ENCODE assay signal across 26 cellular contexts in genomic region chr4:3306465-3306864, GRCh38. TPM values are rescaled to one million over a fixed set of nuclear protein-coding genes. Genes with fewer than 3 reads are reported as not detected.
DNase-seq lines count a peak whose midpoint lies in the region; ATAC-seq, FAIRE-seq and TF ChIP-seq lines count a peak whose summit lies in the region.
"Had no signal": no experiment of that assay in that cellular context is flagged by ENCODE, and none has a peak within 500 bp of the region (broad histone marks: within the 10 kb centered on the region; RNA-seq: fewer than 3 reads in every experiment).

No MANE protein-coding gene starts in this region.

- H3K27me3 Mint-ChIP-seq in activated naive CD4-positive, alpha-beta T cell treated with anti-CD3 and anti-CD28 coated beads for 36 hours (ENCODE audit: low read depth): no peaks in the 10 kb centered on the region
- H3K27me3 Mint-ChIP-seq: central memory CD8-positive, alpha-beta T cell had no signal

- TF ChIP-seq CTCF in kidney (IDR thresholded peaks at IDR 0.05; ENCODE audit: borderline replicate concordance, extremely low read depth, insufficient read depth) (no peak), stomach (IDR thresholded peaks at IDR 0.05) (no peak)

- H3K4me1 ChIP-seq in SJSA1 (replicated peaks) (peaks cover 41% of the 10 kb centered on the region), kidney (ENCODE audit: control insufficient read depth in 1 of 2, insufficient read depth in 1 of 2, low read depth in 1 of 2, low read length in 2 of 2) (peaks cover 12 to 19% of the 10 kb centered on the region in 2 donors), stomach (peaks cover 36 to 61% (median 47%) of the 10 kb centered on the region in 4 donors)

- 47 to 84% (median 82%) methylated on average over 5 to 6 of the region's 6 CpGs for WGBS in stomach, 5 donors

- DNase-seq in activated naive CD4-positive, alpha-beta T cell treated with anti-CD3 and anti-CD28 coated beads for 36 hours: no peak
- DNase-seq in activated naive CD4-positive, alpha-beta T cell (lab: John Stamatoyannopoulos, UW): no peak
- no peak for DNase-seq in SJSA1 (ENCODE audit: low read depth in 1 of 2, low spot score in 2 of 2)
- peak; percentile 32 for DNase-seq in kidney
- peak; percentile 8 for DNase-seq in stomach
- no peak for DNase-seq in COLO829 (ENCODE audit: low spot score)
- no peak for DNase-seq in H4 (ENCODE audit: low spot score)
- DNase-seq: activated CD8-positive, alpha-beta T cell treated with anti-CD3 and anti-CD28 coated beads for 36 hours; DMS79 treated with DMSO at 0.1 percent for 48 hours; GOT3; NCI-H1092 treated with DMSO at 0.1 percent for 48 hours; NCI-H2081; NCI-H524 treated with DMSO at 0.1 percent for 48 hours; SHP77 treated with DMSO at 0.1 percent for 48 hours; stimulated activated CD4-positive, alpha-beta T cell treated with anti-CD3 and anti-CD28 coated beads, Interleukin-15, amount 100 ng/mL, for 24 hours; T-helper 17 cell; upper lobe of left lung had no signal

- peak overlapping the region; percentile 71; the same call in 1 of the 2 replicates for H3K27ac ChIP-seq in SJSA1
- H3K27ac ChIP-seq in kidney (ENCODE audit: low read depth in 2 of 2, low read length in 2 of 2): no peak overlapping the region
- H3K27ac ChIP-seq in stomach: peak overlapping the region in 1 of 5 donors; percentile 62
- H3K27ac ChIP-seq: hepatocyte, neutrophil had no signal

- no peaks in the 10 kb centered on the region for H3K36me3 ChIP-seq in SJSA1
- no peaks in the 10 kb centered on the region for H3K36me3 ChIP-seq in kidney (ENCODE audit: control insufficient read depth in 1 of 2, insufficient read depth in 2 of 2, low read length in 2 of 2)
- H3K36me3 ChIP-seq in stomach: no peaks in the 10 kb centered on the region
- H3K36me3 ChIP-seq: neutrophil, upper lobe of left lung had no signal

- no peak for FAIRE-seq in kidney (lab: Jason Lieb, UNC)
- FAIRE-seq: islet of Langerhans had no signal

- H3K36me3 Mint-ChIP-seq in activated naive CD4-positive, alpha-beta T cell treated with anti-CD3 and anti-CD28 coated beads for 36 hours (ENCODE audit: low read depth): no peaks in the 10 kb centered on the region
- H3K36me3 Mint-ChIP-seq: CD8-positive, alpha-beta T cell; IgD-negative memory B cell; stimulated activated effector memory CD8-positive, alpha-beta T cell treated with anti-CD3 and anti-CD28 coated beads, Interleukin-12 subunit alpha, Interleukin-12 subunit beta, amount 100 ng/mL, for 72 hours; WTC11 had no signal

- H3K4me3 ChIP-seq in SJSA1 (no peak overlapping the region), kidney (ENCODE audit: low read length in 2 of 2) (no peak overlapping the region), stomach (no peak overlapping the region)
- H3K4me3 ChIP-seq: hepatocyte, upper lobe of left lung had no signal

- peak overlapping the region; percentile 44 for H3K27ac Mint-ChIP-seq in activated naive CD4-positive, alpha-beta T cell treated with anti-CD3 and anti-CD28 coated beads for 36 hours
- H3K27ac Mint-ChIP-seq: CD8-positive, alpha-beta T cell; stimulated activated effector memory CD8-positive, alpha-beta T cell treated with anti-CD3 and anti-CD28 coated beads, Interleukin-12 subunit alpha, Interleukin-12 subunit beta, amount 100 ng/mL, for 72 hours; T-helper 17 cell had no signal

- H3K4me1 Mint-ChIP-seq in activated naive CD4-positive, alpha-beta T cell treated with anti-CD3 and anti-CD28 coated beads for 36 hours (ENCODE audit: low read depth): peaks cover 46% of the 10 kb centered on the region

- no peak overlapping the region for H3K4me3 Mint-ChIP-seq in activated naive CD4-positive, alpha-beta T cell treated with anti-CD3 and anti-CD28 coated beads for 36 hours
- H3K4me3 Mint-ChIP-seq: activated CD8-positive, alpha-beta T cell treated with anti-CD3 and anti-CD28 coated beads for 36 hours; CD8-positive, alpha-beta T cell; central memory CD8-positive, alpha-beta T cell; IgD-negative memory B cell; stimulated activated effector memory CD8-positive, alpha-beta T cell treated with anti-CD3 and anti-CD28 coated beads, Interleukin-12 subunit alpha, Interleukin-12 subunit beta, amount 100 ng/mL, for 72 hours; WTC11 had no signal

- intact Hi-C loops in activated naive CD4-positive, alpha-beta T cell treated with anti-CD3 and anti-CD28 coated beads for 36 hours (cut with micrococcal nuclease): no loop called here
- intact Hi-C loops in kidney (cut with DNase I) (no loop called here), stomach (cut with DNase I; ENCODE audit: low total_unique reads) (no loop called here)

- H3K9me3 Mint-ChIP-seq in activated naive CD4-positive, alpha-beta T cell treated with anti-CD3 and anti-CD28 coated beads for 36 hours: no peaks in the 10 kb centered on the region
- H3K9me3 Mint-ChIP-seq: activated CD8-positive, alpha-beta T cell treated with anti-CD3 and anti-CD28 coated beads for 36 hours; CD8-positive, alpha-beta T cell; central memory CD8-positive, alpha-beta T cell; IgD-negative memory B cell; stimulated activated effector memory CD8-positive, alpha-beta T cell treated with anti-CD3 and anti-CD28 coated beads, Interleukin-12 subunit alpha, Interleukin-12 subunit beta, amount 100 ng/mL, for 72 hours; WTC11 had no signal

- CTCF ChIA-PET in activated naive CD4-positive, alpha-beta T cell treated with anti-CD3 and anti-CD28 coated beads for 36 hours (lab: Charles Lee): interaction anchor here (1.1 kb wide), 1 partner anchor 9 kb away, joined by 3 read pairs; no protein-coding TSS in a partner anchor

- TF ChIP-seq EP300 in stomach (IDR thresholded peaks at IDR 0.05): no peak

- ATAC-seq in GM21786 (IDR thresholded peaks at IDR 0.05; ENCODE audit: unreplicated experiment): no peak
- ATAC-seq: activated CD8-positive, alpha-beta T cell treated with anti-CD3 and anti-CD28 coated beads for 36 hours; CD8-positive, alpha-beta T cell; stimulated activated effector memory CD8-positive, alpha-beta T cell treated with anti-CD3 and anti-CD28 coated beads, Interleukin-12 subunit alpha, Interleukin-12 subunit beta, amount 100 ng/mL, for 72 hours; T-helper 17 cell; WTC11 had no signal

- no peak overlapping the region for H3K9ac ChIP-seq in kidney (ENCODE audit: low read length in 2 of 2)

- H3K27me3 ChIP-seq in SJSA1 (replicated peaks) (no peaks in the 10 kb centered on the region), stomach (no peaks in the 10 kb centered on the region)
- H3K27me3 ChIP-seq: hepatocyte, upper lobe of left lung had no signal

- TF ChIP-seq POLR2A in stomach (IDR thresholded peaks at IDR 0.05): no peak

- H3K9me3 ChIP-seq in SJSA1 (replicated peaks): no peaks in the 10 kb centered on the region
- no peaks in the 10 kb centered on the region for H3K9me3 ChIP-seq in kidney (ENCODE audit: control insufficient read depth in 1 of 2, low read length in 2 of 2)
- H3K9me3 ChIP-seq in stomach: no peaks in the 10 kb centered on the region
- H3K9me3 ChIP-seq: neutrophil, upper lobe of left lung had no signal

RNA-seq across cellular contexts. Expression of gene RGS12, which starts 13.6 kb away (rescaled TPM):
- total RNA-seq in activated naive CD4-positive, alpha-beta T cell treated with anti-CD3 and anti-CD28 coated beads for 36 hours: 1 to 10 TPM; 8.7 to 8.9 TPM
- 48.5 and 79.6 TPM in 2 replicates for total RNA-seq in SJSA1 (2014; rRNA removed; shearing (Covaris generic))
- 35.5 TPM for total RNA-seq in kidney
- polyA plus RNA-seq in kidney (ENCODE audit: insufficient read depth, low read depth, low replicate concordance): 18.0 TPM
- total RNA-seq in stomach: 10 to 100 TPM in 2 of 5 donors, 1 to 10 TPM in 3; 3.5 to 51.8 (median 9.0) TPM
- polyA plus RNA-seq in stomach: 10 to 100 TPM; 18.9 to 35.2 (median 20.5) TPM
- total RNA-seq in H4 (2014; rRNA removed; shearing (Covaris generic)): 13.6 and 16.6 TPM in 2 replicates

RNA-seq across cellular contexts. Expression of gene MSANTD1, which starts 57.5 kb away (rescaled TPM):
- under 1 TPM; 0.49 to 0.55 TPM for total RNA-seq in activated naive CD4-positive, alpha-beta T cell treated with anti-CD3 and anti-CD28 coated beads for 36 hours
- 0.21 TPM in 1 of 2 replicates, not detected in the other for total RNA-seq in SJSA1 (2014; rRNA removed; shearing (Covaris generic))
- total RNA-seq in kidney: 0.91 TPM
- polyA plus RNA-seq in kidney (ENCODE audit: insufficient read depth, low read depth, low replicate concordance): not detected
- total RNA-seq in stomach: 1 to 10 TPM in 4 of 5 donors, not detected in 1; 1.7 to 5.8 (median 4.1) TPM
- polyA plus RNA-seq in stomach: 1 to 10 TPM in 1 of 3 donors, under 1 TPM in 1, not detected in 1; 0.31 to 1.1 TPM
- 0.19 and 1.3 TPM in 2 replicates for total RNA-seq in H4 (2014; rRNA removed; shearing (Covaris generic))
- polyA plus RNA-seq: IgD-negative memory B cell had no signal

Comparison
In these comparisons a context has a peak if more than half of its experiments do, and no peak if none do; other contexts are left out.
1. DNase-seq: peak in kidney (single experiment) and stomach (single experiment); none in activated naive CD4-positive, alpha-beta T cell treated with anti-CD3 and anti-CD28 coated beads for 36 hours (single experiment), activated naive CD4-positive, alpha-beta T cell (0 of 4), SJSA1 (0 of 2), COLO829 (single experiment) and H4 (single experiment).